9 cellular contexts compared by ENCODE assay signal in the genomic region with DNA sequence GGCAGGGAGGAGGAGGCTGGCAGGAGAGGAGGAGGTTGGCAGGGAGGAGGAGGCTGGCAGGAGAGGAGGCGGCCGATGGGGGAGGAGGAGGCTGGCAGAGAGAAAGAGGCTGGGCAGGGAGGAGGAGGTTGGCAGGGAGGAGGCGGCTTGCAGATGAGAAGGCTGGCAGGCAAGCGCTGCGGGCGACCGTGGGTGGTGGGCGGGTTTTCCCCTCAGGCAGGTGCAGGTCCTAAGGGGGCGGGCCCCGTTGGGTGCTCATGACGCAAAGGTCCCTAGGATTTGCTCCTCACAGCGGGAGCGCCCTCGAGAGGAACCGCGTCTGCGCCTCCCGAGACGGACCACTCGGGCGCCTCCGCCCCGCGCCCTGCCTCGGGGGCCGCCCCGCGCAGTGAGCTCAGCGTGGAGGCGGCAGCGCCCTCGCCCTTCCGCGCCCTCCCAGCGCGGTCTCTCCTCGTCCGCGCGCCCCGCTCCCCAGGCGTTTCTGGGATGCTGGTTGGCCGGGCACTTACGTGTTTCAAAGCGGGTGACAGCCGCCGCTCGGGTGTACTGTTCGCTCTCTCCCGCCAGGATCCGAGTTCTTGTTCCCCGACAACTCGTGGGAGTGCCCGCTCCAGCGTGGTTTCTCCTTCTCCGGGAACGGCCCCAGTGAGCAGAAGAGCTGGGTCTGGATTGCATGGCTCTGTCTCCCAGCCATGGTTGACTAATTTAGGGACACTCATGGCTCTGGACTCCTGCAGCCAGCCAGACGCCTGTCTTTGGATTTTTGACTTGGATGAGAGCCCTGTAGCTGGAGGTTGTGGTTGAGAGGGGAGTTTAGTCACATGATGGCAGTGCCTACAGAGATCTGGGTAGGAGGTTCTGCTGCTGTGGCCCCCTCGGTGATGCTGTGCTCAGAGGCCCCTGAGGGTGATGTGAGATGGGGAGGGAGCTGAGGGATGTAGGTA.
A peak's percentile ranks its signal among the peaks of the same experiment; 100 is the strongest.
DNase-seq lines count a peak whose midpoint lies in the region; ATAC-seq and TF ChIP-seq lines count a peak whose summit lies in the region.
"Had no signal": no experiment of that assay in that cellular context is flagged by ENCODE, and none has a peak within 500 bp of the region (broad histone marks: within the 10 kb centered on the region; RNA-seq: fewer than 3 reads in every experiment).

No MANE protein-coding gene starts in this region.

- DNase-seq in Caki2 (ENCODE audit: low read depth) (peak; percentile 52), HK-2 (ENCODE audit: unreplicated experiment) (peak; percentile 49), RKO (ENCODE audit: low spot score) (peak; percentile 68), activated gamma-delta T cell treated with Interleukin-2 at 50 U/mL for 16 hours (peak; percentile 39), foreskin fibroblast (peak; percentile 54 to 78), occipital lobe (lab: John Stamatoyannopoulos, UW) (peak; percentile 60)

- H3K4me3 ChIP-seq in foreskin fibroblast (ENCODE audit: low read depth in 1 of 2, low read length in 2 of 2) (peak overlapping the region; percentile 43 to 50), subcutaneous abdominal adipose tissue (ENCODE audit: low read depth in 1 of 5, low read length in 5 of 5) (peak overlapping the region; percentile 44 to 64 (median 57))

- peaks cover 0 to 4% (median 0%) of the 10 kb centered on the region in 5 donors for H3K9me3 ChIP-seq in subcutaneous abdominal adipose tissue (ENCODE audit: control insufficient read depth in 5 of 5, low read length in 5 of 5)

- peaks cover 0 to 13% (median 10%) of the 10 kb centered on the region in 5 donors for H3K4me1 ChIP-seq in subcutaneous abdominal adipose tissue (ENCODE audit: control insufficient read depth in 5 of 5, insufficient read depth in 5 of 5, low read length in 5 of 5)

- peaks cover 0 to 20% (median 8%) of the 10 kb centered on the region in 5 donors for H3K27me3 ChIP-seq in subcutaneous abdominal adipose tissue (ENCODE audit: control insufficient read depth in 5 of 5, insufficient read depth in 4 of 5, low read length in 5 of 5)

- in situ Hi-C loops in Caki2 (cut with HindIII; ENCODE audit: low pct_unique_long_range_greater_than_20kb, low sequenced_read_pairs) = no loop called here

- no peak for ATAC-seq in GM21786 (IDR thresholded peaks at IDR 0.05; ENCODE audit: unreplicated experiment)

- H3K27ac ChIP-seq in subcutaneous abdominal adipose tissue (ENCODE audit: low read depth, low read length) = no peak overlapping the region
- H3K27ac ChIP-seq: KMS-11 had no signal

- H3K36me3 ChIP-seq in subcutaneous abdominal adipose tissue (ENCODE audit: control insufficient read depth in 5 of 5, insufficient read depth in 5 of 5, low read length in 5 of 5) = no peaks in the 10 kb centered on the region

- TF ChIP-seq CTCF in foreskin fibroblast (IDR thresholded peaks at IDR 0.05; ENCODE audit: low read depth, low read length) = no peak

- no peak overlapping the region for H3K9ac ChIP-seq in subcutaneous abdominal adipose tissue (ENCODE audit: low read length in 5 of 5)
- H3K9ac ChIP-seq: KMS-11 had no signal
